Comparison of ENCODE assay signal across 17 cellular contexts in the genomic region with DNA sequence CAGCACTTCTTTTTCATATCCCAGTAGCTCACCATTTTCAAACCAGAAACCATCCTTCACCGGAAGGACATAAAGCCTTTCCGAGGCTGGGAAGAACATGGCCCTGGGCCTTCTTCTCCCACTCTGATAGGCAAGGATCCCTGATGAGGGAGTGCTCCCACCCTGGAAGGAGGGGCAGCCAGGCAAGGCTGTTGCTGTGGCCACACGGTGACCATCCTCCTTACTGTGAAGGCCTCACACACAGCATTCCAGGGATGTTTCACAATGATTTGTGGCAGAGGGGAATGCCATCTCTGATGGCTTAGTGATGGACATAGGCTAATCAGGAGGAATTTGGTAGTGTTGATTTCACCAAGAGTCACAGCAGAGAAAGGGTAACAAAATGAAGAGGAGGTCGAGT.
DNase-seq lines count a peak whose midpoint lies in the region; ATAC-seq lines count a peak whose summit lies in the region.
"Had no signal": no experiment of that assay in that cellular context is flagged by ENCODE, and none has a peak within 500 bp of the region (broad histone marks: within the 10 kb centered on the region; RNA-seq: fewer than 3 reads in every experiment).

No MANE protein-coding gene starts in this region.

- ATAC-seq in GM19467 (IDR thresholded peaks at IDR 0.05; ENCODE audit: unreplicated experiment) = no peak
- no peak for ATAC-seq in HG03460 (IDR thresholded peaks at IDR 0.05; ENCODE audit: unreplicated experiment)
- ATAC-seq: CD8-positive, alpha-beta T cell; pancreas had no signal

- DNase-seq in Daoy (ENCODE audit: low read depth) (peak; percentile 20), LHCN-M2 (ENCODE audit: low read depth) (peak; percentile 68), dedifferentiated amniotic fluid mesenchymal stem cell (ENCODE audit: extremely low spot score) (peak; percentile 23), kidney tubule cell (ENCODE audit: low spot score) (peak; percentile 65), medulla oblongata (ENCODE audit: extremely low spot score) (no peak)
- no peak for DNase-seq in stimulated activated CD4-positive, alpha-beta T cell treated with anti-CD3 and anti-CD28 coated beads, Interleukin-4, amount 100 ng/mL, for 1 hour
- DNase-seq: activated CD4-positive, alpha-beta T cell treated with anti-CD3 and anti-CD28 coated beads, Interleukin-2, amount 10 ng/mL, durations not matched to agents 7 days and 5 days; activated T-cell treated with anti-CD3 and anti-CD28 coated beads for 4 hours; CD8-positive, alpha-beta T cell; left ventricle myocardium inferior; NCI-H82; pancreas; stimulated activated CD4-positive, alpha-beta T cell treated with anti-CD3 and anti-CD28 coated beads, Interleukin-4, amount 100 ng/mL, for 4 hours; stimulated activated CD8-positive, alpha-beta memory T cell treated with anti-CD3 and anti-CD28 coated beads, Interleukin-4, amount 100 ng/mL, for 48 hours; substantia nigra had no signal

Comparison
In these comparisons a context has a peak if more than half of its experiments do, and no peak if none do; other contexts are left out.
1. DNase-seq: peak in Daoy (single experiment), LHCN-M2 (single experiment), dedifferentiated amniotic fluid mesenchymal stem cell (single experiment) and kidney tubule cell (single experiment); none in medulla oblongata (single experiment) and stimulated activated CD4-positive, alpha-beta T cell treated with anti-CD3 and anti-CD28 coated beads, Interleukin-4, amount 100 ng/mL, for 1 hour (single experiment).